Comparison of ENCODE assay signal across 8 cellular contexts in genomic region chr14:92105073-92105844, GRCh38. TPM values are rescaled to one million over a fixed set of nuclear protein-coding genes. Genes with fewer than 3 reads are reported as not detected.
DNase-seq lines count a peak whose midpoint lies in the region; ATAC-seq lines count a peak whose summit lies in the region.

No MANE protein-coding gene starts in this region.

- no peak for DNase-seq in CD4-positive, alpha-beta memory T cell
- DNase-seq in MG63 (no peak), HT-29 (ENCODE audit: low spot score) (no peak), ureter (ENCODE audit: low spot score) (no peak)
- no peak for DNase-seq in effector memory CD4-positive, alpha-beta T cell
- DNase-seq in naive thymus-derived CD8-positive, alpha-beta T cell = no peak
- no peak for DNase-seq in activated effector memory CD4-positive, alpha-beta T cell treated with Interleukin-2 at 50 U/mL for 16 hours

- peak overlapping the region; percentile 86 to 97 (median 97) for H3K27ac Mint-ChIP-seq in CD4-positive, alpha-beta memory T cell
- peak overlapping the region; percentile 84 to 96 (median 94) for H3K27ac Mint-ChIP-seq in naive thymus-derived CD8-positive, alpha-beta T cell

- no peak for ATAC-seq in naive thymus-derived CD8-positive, alpha-beta T cell
- ATAC-seq in HG03045 (IDR thresholded peaks at IDR 0.05; ENCODE audit: unreplicated experiment) = no peak

- peaks cover 60% of the 10 kb centered on the region for H3K4me1 ChIP-seq in CD4-positive, alpha-beta memory T cell (ENCODE audit: insufficient read depth, low read length)
- no peaks in the 10 kb centered on the region for H3K4me1 ChIP-seq in effector memory CD4-positive, alpha-beta T cell (ENCODE audit: control insufficient read depth, insufficient read depth, low read length, poor library complexity, severe bottlenecking)

- H3K27me3 ChIP-seq in CD4-positive, alpha-beta memory T cell (ENCODE audit: insufficient read depth, low read length) = no peaks in the 10 kb centered on the region
- H3K27me3 ChIP-seq in MG63 = no peaks in the 10 kb centered on the region
- H3K27me3 ChIP-seq in effector memory CD4-positive, alpha-beta T cell (replicated peaks; ENCODE audit: control insufficient read depth, insufficient read depth, low read length, poor library complexity, severe bottlenecking) = no peaks in the 10 kb centered on the region

- peaks cover 32 to 62% (median 45%) of the 10 kb centered on the region in 4 donors for H3K4me1 Mint-ChIP-seq in CD4-positive, alpha-beta memory T cell
- H3K4me1 Mint-ChIP-seq in naive thymus-derived CD8-positive, alpha-beta T cell = peaks cover 26 to 74% (median 70%) of the 10 kb centered on the region in 4 donors

- H3K4me3 Mint-ChIP-seq in CD4-positive, alpha-beta memory T cell = peak overlapping the region; percentile 94 to 100 (median 99)
- H3K4me3 Mint-ChIP-seq in naive thymus-derived CD8-positive, alpha-beta T cell = peak overlapping the region; percentile 90 to 100 (median 96)

- peaks cover 0 to 2% (median 0%) of the 10 kb centered on the region in 8 donors for H3K9me3 Mint-ChIP-seq in CD4-positive, alpha-beta memory T cell
- no peaks in the 10 kb centered on the region for H3K9me3 Mint-ChIP-seq in naive thymus-derived CD8-positive, alpha-beta T cell

- no peaks in the 10 kb centered on the region for H3K27me3 Mint-ChIP-seq in CD4-positive, alpha-beta memory T cell
- no peaks in the 10 kb centered on the region for H3K27me3 Mint-ChIP-seq in naive thymus-derived CD8-positive, alpha-beta T cell

- no peaks in the 10 kb centered on the region for H3K9me3 ChIP-seq in CD4-positive, alpha-beta memory T cell (ENCODE audit: control insufficient read depth in 1 of 2, low read length in 2 of 2)
- no peaks in the 10 kb centered on the region for H3K9me3 ChIP-seq in MG63
- H3K9me3 ChIP-seq in effector memory CD4-positive, alpha-beta T cell (ENCODE audit: control insufficient read depth, low read length) = no peaks in the 10 kb centered on the region

- intact Hi-C loops in CD4-positive, alpha-beta memory T cell (cut with micrococcal nuclease) = loop anchor here (5.0 kb wide), 2 partner anchors 687 to 1773 kb away; partner anchors contain the start of genes GOLGA5 and NRDE2

- H3K27ac ChIP-seq in CD4-positive, alpha-beta memory T cell (ENCODE audit: low read depth, low read length) = peak overlapping the region; percentile 73
- H3K27ac ChIP-seq in effector memory CD4-positive, alpha-beta T cell (ENCODE audit: insufficient read depth, low read length, poor library complexity, severe bottlenecking) = peak overlapping the region; percentile 84

- H3K36me3 ChIP-seq in CD4-positive, alpha-beta memory T cell (ENCODE audit: insufficient read depth, low read length) = no peaks in the 10 kb centered on the region
- H3K36me3 ChIP-seq in MG63 = no peaks in the 10 kb centered on the region
- no peaks in the 10 kb centered on the region for H3K36me3 ChIP-seq in effector memory CD4-positive, alpha-beta T cell (ENCODE audit: control insufficient read depth, insufficient read depth, low read length)

- peaks cover 0 to 5% of the 10 kb centered on the region in 2 donors for H3K36me3 Mint-ChIP-seq in CD4-positive, alpha-beta memory T cell
- no peaks in the 10 kb centered on the region for H3K36me3 Mint-ChIP-seq in naive thymus-derived CD8-positive, alpha-beta T cell

- H3K4me3 ChIP-seq in CD4-positive, alpha-beta memory T cell (ENCODE audit: low read length in 2 of 2) = peak overlapping the region; percentile 80 to 98
- peak overlapping the region; percentile 89 for H3K4me3 ChIP-seq in MG63
- peak overlapping the region; percentile 98 for H3K4me3 ChIP-seq in effector memory CD4-positive, alpha-beta T cell (ENCODE audit: insufficient read depth, low read depth, low read length, poor library complexity, severe bottlenecking)

- POLR2A ChIA-PET in CD4-positive, alpha-beta memory T cell (lab: Charles Lee; ENCODE audit: partially characterized antibody) = interaction anchor here (0.5 to 4.3 kb wide), 7 partner anchors 12 to 999 kb away, joined by 3 to 125 read pairs (median 9); partner anchors contain the start of genes CPSF2, NDUFB1, PPP4R3A and TC2N
- POLR2A ChIA-PET in naive thymus-derived CD8-positive, alpha-beta T cell (lab: Charles Lee) = interaction anchor here (1.1 to 4.9 kb wide), 4 partner anchors 15 to 645 kb away, joined by 3 to 109 read pairs (median 22); partner anchors contain the start of genes CPSF2, NDUFB1 and TRIP11

- CTCF ChIA-PET in CD4-positive, alpha-beta memory T cell (lab: Charles Lee; ENCODE audit: partially characterized antibody) = interaction anchor here (1.1 to 4.6 kb wide), 7 partner anchors 10 to 129 kb away, joined by 3 to 167 read pairs (median 5); partner anchors contain the start of genes CPSF2, NDUFB1 and TRIP11

RNA-seq across cellular contexts. Expression of gene ATXN3, which starts 1.1 kb away (rescaled TPM):
- total RNA-seq in CD4-positive, alpha-beta memory T cell = 10 to 100 TPM; 48.9 to 52.4 TPM
- 10 to 100 TPM; 12.1 to 19.9 TPM for polyA plus RNA-seq in CD4-positive, alpha-beta memory T cell
- total RNA-seq in MG63 (2014; rRNA removed; shearing (Covaris generic); ENCODE audit: low replicate concordance) = 8.3 and 22.0 TPM in 2 replicates
- total RNA-seq in naive thymus-derived CD8-positive, alpha-beta T cell = 10 to 100 TPM; 54.9 to 59.3 TPM
- 10 to 100 TPM; 11.3 to 15.5 (median 14.3) TPM for polyA plus RNA-seq in naive thymus-derived CD8-positive, alpha-beta T cell
- 7.5 and 13.7 TPM in 2 replicates for total RNA-seq in HT-29 (2014; rRNA removed; shearing (Covaris generic))
- 38.6 TPM for total RNA-seq in ureter

RNA-seq across cellular contexts. Expression of gene NDUFB1, which starts 16.2 kb away (rescaled TPM):
- total RNA-seq in CD4-positive, alpha-beta memory T cell = 10 to 100 TPM; 94.6 to 96.0 TPM
- polyA plus RNA-seq in CD4-positive, alpha-beta memory T cell = 100 to 1,000 TPM; 292 to 310 TPM
- total RNA-seq in MG63 (2014; rRNA removed; shearing (Covaris generic); ENCODE audit: low replicate concordance) = 29.7 and 177 TPM in 2 replicates
- 100 to 1,000 TPM in 1 of 2 experiments, 10 to 100 TPM in 1; 91.1 to 104 TPM for total RNA-seq in naive thymus-derived CD8-positive, alpha-beta T cell
- 100 to 1,000 TPM; 331 to 412 (median 399) TPM for polyA plus RNA-seq in naive thymus-derived CD8-positive, alpha-beta T cell
- total RNA-seq in HT-29 (2014; rRNA removed; shearing (Covaris generic)) = 268 and 270 TPM in 2 replicates
- total RNA-seq in ureter = 87.0 TPM

RNA-seq across cellular contexts. Expression of gene CPSF2, which starts 16.5 kb away (rescaled TPM):
- total RNA-seq in CD4-positive, alpha-beta memory T cell = 10 to 100 TPM; 71.2 to 71.9 TPM
- polyA plus RNA-seq in CD4-positive, alpha-beta memory T cell = 10 to 100 TPM; 24.0 to 37.0 TPM
- total RNA-seq in MG63 (2014; rRNA removed; shearing (Covaris generic); ENCODE audit: low replicate concordance) = 39.2 and 67.6 TPM in 2 replicates
- total RNA-seq in naive thymus-derived CD8-positive, alpha-beta T cell = 10 to 100 TPM; 69.4 to 74.4 TPM
- 10 to 100 TPM; 28.3 to 30.7 (median 29.5) TPM for polyA plus RNA-seq in naive thymus-derived CD8-positive, alpha-beta T cell
- total RNA-seq in HT-29 (2014; rRNA removed; shearing (Covaris generic)) = 11.9 and 23.1 TPM in 2 replicates
- total RNA-seq in ureter = 60.3 TPM
